Comparison of ENCODE assay signal across 10 cellular contexts in the genomic region with DNA sequence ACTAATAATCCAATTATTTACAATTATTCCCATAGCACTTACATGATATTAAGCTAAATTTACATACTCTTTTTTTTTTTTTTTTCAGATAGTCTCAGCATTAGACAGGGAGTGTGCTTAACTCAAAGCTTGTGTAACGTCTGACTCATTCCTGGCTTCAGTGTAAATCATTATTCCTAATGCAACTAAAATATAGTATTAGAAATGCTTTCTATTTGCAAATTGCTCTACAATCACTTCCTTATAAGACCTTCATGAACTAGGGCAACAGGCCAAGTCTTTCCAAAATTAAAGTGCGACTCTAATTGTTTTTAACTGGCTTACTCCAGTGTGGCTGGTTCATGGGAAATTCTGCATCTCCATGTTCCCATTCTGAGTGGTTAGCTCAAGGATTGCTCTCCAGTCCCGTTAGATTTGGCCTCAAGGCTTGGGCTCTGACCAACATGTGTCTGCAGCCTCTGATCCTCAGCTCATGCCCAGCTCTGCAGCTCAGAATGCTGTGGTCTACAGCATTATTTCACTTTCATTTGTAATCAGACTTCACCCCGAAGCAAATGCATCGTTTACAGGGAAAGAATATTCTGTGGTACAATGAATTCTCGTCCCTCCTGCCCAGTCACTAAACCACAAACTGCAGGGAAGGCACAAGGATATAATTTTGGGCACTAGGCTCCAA.
DNase-seq lines count a peak whose midpoint lies in the region; ATAC-seq and TF ChIP-seq lines count a peak whose summit lies in the region.
"Had no signal": no experiment of that assay in that cellular context is flagged by ENCODE, and none has a peak within 500 bp of the region (broad histone marks: within the 10 kb centered on the region; RNA-seq: fewer than 3 reads in every experiment).

No MANE protein-coding gene starts in this region.

- no peaks in the 10 kb centered on the region for H3K27me3 ChIP-seq in gastrocnemius medialis

- peaks cover 0 to 4% (median 0%) of the 10 kb centered on the region in 3 donors for H3K9me3 ChIP-seq in gastrocnemius medialis

- no peaks in the 10 kb centered on the region for H3K36me3 ChIP-seq in gastrocnemius medialis

- peak overlapping the region; percentile 27; the same call in 1 of the 2 replicates for H3K4me3 ChIP-seq in GM12865 (ENCODE audit: low read depth, low read length)
- no peak overlapping the region for H3K4me3 ChIP-seq in gastrocnemius medialis

- DNase-seq in GM12865 (ENCODE audit: low read depth) (peak; percentile 69), HCEC 1CT (peak; percentile 87), OCI-M1 (lab: John Stamatoyannopoulos, UW) (peak; percentile 67), iris pigment epithelial cell (ENCODE audit: low read depth) (peak; percentile 88), DMS 273 treated with DMSO at 0.1 percent for 48 hours (lab: John Stamatoyannopoulos, UW) (no peak), retina (no peak), gastrocnemius medialis (no peak), NCI-H2081 treated with DMSO at 0.1 percent for 48 hours (lab: John Stamatoyannopoulos, UW) (no peak)
- DNase-seq: stimulated activated CD4-positive, alpha-beta T cell treated with anti-CD3 and anti-CD28 coated beads, Interleukin-1b, Interleukin-23, amount 100 ng/mL, for 48 hours had no signal

- ATAC-seq in gastrocnemius medialis: no peak
- ATAC-seq: HCT116 had no signal

- no peaks in the 10 kb centered on the region for H3K4me1 ChIP-seq in gastrocnemius medialis

- TF ChIP-seq POLR2A in gastrocnemius medialis (IDR thresholded peaks at IDR 0.05): no peak

- in situ Hi-C loops in gastrocnemius medialis (cut with MboI; ENCODE audit: low sequenced_read_pairs in 4 of 4): no loop called here

- no peak overlapping the region for H3K27ac ChIP-seq in gastrocnemius medialis

- intact Hi-C loops in gastrocnemius medialis (cut with DNase I; ENCODE audit: low total_unique reads): no loop called here

- TF ChIP-seq CTCF in GM12865 (IDR thresholded peaks at IDR 0.05; ENCODE audit: insufficient read depth, low read depth, low read length, missing control alignments): no peak
- TF ChIP-seq CTCF in gastrocnemius medialis (IDR thresholded peaks at IDR 0.05 in 4 of 5, conservative IDR thresholded peaks at IDR 0.05 in 1 of 5): no peak

Comparison
In these comparisons a context has a peak if more than half of its experiments do, and no peak if none do; other contexts are left out.
1. DNase-seq: peak in GM12865 (single experiment), HCEC 1CT (single experiment), OCI-M1 (single experiment) and iris pigment epithelial cell (single experiment); none in DMS 273 treated with DMSO at 0.1 percent for 48 hours (single experiment), retina (single experiment), gastrocnemius medialis (0 of 2) and NCI-H2081 treated with DMSO at 0.1 percent for 48 hours (single experiment).